32 cellular contexts compared by ENCODE assay signal in the genomic region with DNA sequence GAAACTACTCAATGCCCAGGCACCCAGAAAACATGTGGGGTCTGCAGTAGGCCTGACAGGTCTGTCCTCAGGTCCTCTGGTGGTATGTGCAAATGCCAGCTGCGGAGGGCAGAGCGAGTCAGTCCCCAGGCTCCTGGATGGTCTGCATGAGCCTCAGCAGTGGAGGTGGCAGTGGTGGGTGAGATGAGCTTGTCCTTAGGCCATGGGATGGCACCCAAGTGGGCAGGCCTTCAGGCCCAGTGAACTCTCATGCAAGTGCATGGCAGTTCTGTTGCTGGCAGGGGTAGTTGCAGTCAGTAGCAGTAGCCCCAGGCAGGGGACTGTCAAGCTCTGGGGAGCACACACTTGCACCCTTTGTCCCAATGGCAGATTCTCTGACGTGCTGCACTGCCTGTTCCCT.
"Had no signal": no experiment of that assay in that cellular context is flagged by ENCODE, and none has a peak within 500 bp of the region (broad histone marks: within the 10 kb centered on the region; RNA-seq: fewer than 3 reads in every experiment).

No MANE protein-coding gene starts in this region.

- H3K4me3 ChIP-seq: body of pancreas, cardiac muscle cell, coronary artery, dorsolateral prefrontal cortex, esophagus muscularis mucosa, gastrocnemius medialis, heart left ventricle had no signal

- H3K36me3 Mint-ChIP-seq: activated CD4-positive, alpha-beta memory T cell treated with anti-CD3 and anti-CD28 coated beads for 36 hours; activated CD8-positive, alpha-beta memory T cell treated with anti-CD3 and anti-CD28 coated beads, Interleukin-2, amount 10 ng/mL, durations not matched to agents 7 days and 5 days; activated naive CD4-positive, alpha-beta T cell treated with anti-CD3 and anti-CD28 coated beads, Interleukin-2, amount 50 U/mL, for 24 hours; activated naive CD8-positive, alpha-beta T cell treated with anti-CD3 and anti-CD28 coated beads for 36 hours had no signal

- H3K9me3 ChIP-seq: body of pancreas, gastrocnemius medialis had no signal

- H3K27ac Mint-ChIP-seq: activated CD4-positive, alpha-beta memory T cell treated with anti-CD3 and anti-CD28 coated beads for 36 hours; activated CD4-positive, alpha-beta T cell treated with anti-CD3 and anti-CD28 coated beads for 36 hours; activated CD4-positive, alpha-beta T cell treated with anti-CD3 and anti-CD28 coated beads, Interleukin-2, amount 10 ng/mL, durations not matched to agents 24 days and 14 days; activated CD8-positive, alpha-beta memory T cell treated with anti-CD3 and anti-CD28 coated beads, Interleukin-2, amount 10 ng/mL, durations not matched to agents 7 days and 5 days; activated CD8-positive, alpha-beta T cell treated with anti-CD3 and anti-CD28 coated beads, Interleukin-2, amount 10 ng/mL, durations not matched to agents 7 days and 5 days; activated naive CD4-positive, alpha-beta T cell treated with anti-CD3 and anti-CD28 coated beads for 36 hours; activated naive CD4-positive, alpha-beta T cell treated with anti-CD3 and anti-CD28 coated beads, Interleukin-2, amount 50 U/mL, for 24 hours; activated naive CD8-positive, alpha-beta T cell treated with anti-CD3 and anti-CD28 coated beads for 36 hours; activated naive CD8-positive, alpha-beta T cell treated with anti-CD3 and anti-CD28 coated beads, Interleukin-2, amount 50 U/mL, for 24 hours; activated T-helper 1 cell treated with anti-CD3 and anti-CD28 coated beads, Interleukin-12 subunit alpha, Interleukin-12 subunit beta, Interleukin-2, Interleukin-4 antibody, amounts not matched to agents 30 ng/mL and 10 ng/mL and 1 ng/mL, durations not matched to agents 14 hours and 24 hours and 36 hours; activated T-helper 2 cell treated with anti-CD3 and anti-CD28 coated beads, Interferon-gamma antibody, Interleukin-2, Interleukin-4, amounts not matched to agents 10 μg/mL and 5 μg/mL and 100 μg/mL, durations not matched to agents 14 hours and 24 hours and 36 hours; dendritic cell treated with granulocyte-macrophage colony-stimulating factor and Interleukin-4, amounts not matched to agents 40 ng/mL and 50 ng/mL, for 4 days; endodermal cell had no signal

- DNase-seq: activated CD4-positive, alpha-beta memory T cell treated with anti-CD3 and anti-CD28 coated beads for 36 hours; activated CD4-positive, alpha-beta T cell treated with anti-CD3 and anti-CD28 coated beads for 36 hours; activated CD4-positive, alpha-beta T cell treated with anti-CD3 and anti-CD28 coated beads, Interleukin-2, amount 10 ng/mL, durations not matched to agents 24 days and 14 days; activated CD4-positive, CD25-positive, alpha-beta regulatory T cell; activated CD4-positive, CD25-positive, alpha-beta regulatory T cell treated with anti-CD3 and anti-CD28 coated beads, Interleukin-2, amount 50 U/mL, for 72 hours; activated CD8-positive, alpha-beta memory T cell treated with anti-CD3 and anti-CD28 coated beads, Interleukin-2, amount 10 ng/mL, durations not matched to agents 7 days and 5 days; activated CD8-positive, alpha-beta memory T cell treated with anti-CD3 and anti-CD28 coated beads, Interleukin-2, amount 50 U/mL, for 4 hours; activated CD8-positive, alpha-beta T cell treated with anti-CD3 and anti-CD28 coated beads, Interleukin-2, amount 10 ng/mL, durations not matched to agents 7 days and 5 days; activated effector memory CD4-positive, alpha-beta T cell treated with anti-CD3 and anti-CD28 coated beads, Interleukin-2, amount 50 U/mL, for 16 hours; activated naive CD4-positive, alpha-beta T cell treated with anti-CD3 and anti-CD28 coated beads for 36 hours; activated naive CD8-positive, alpha-beta T cell treated with anti-CD3 and anti-CD28 coated beads for 36 hours; activated naive CD8-positive, alpha-beta T cell treated with anti-CD3 and anti-CD28 coated beads, Interleukin-2, amount 50 U/mL, for 24 hours; activated T-cell treated with anti-CD3 and anti-CD28 coated beads, Interleukin-2, amount 50 U/mL, for 1 hour; activated T-cell treated with anti-CD3 and anti-CD28 coated beads, Interleukin-2, amount 50 U/mL, for 48 hours; body of pancreas; central memory CD4-positive, alpha-beta T cell; cerebellar nuclear complex; dorsolateral prefrontal cortex; effector memory CD4-positive, alpha-beta T cell; endodermal cell; foreskin keratinocyte; gastrocnemius medialis; glutamatergic neuron; heart left ventricle; T-helper 2 cell had no signal

- H3K4me1 ChIP-seq: body of pancreas, esophagus muscularis mucosa, foreskin keratinocyte, gastrocnemius medialis, heart left ventricle had no signal

- H3K9me3 Mint-ChIP-seq: activated T-helper 1 cell treated with anti-CD3 and anti-CD28 coated beads, Interleukin-12 subunit alpha, Interleukin-12 subunit beta, Interleukin-2, Interleukin-4 antibody, amounts not matched to agents 30 ng/mL and 10 ng/mL and 1 ng/mL, durations not matched to agents 14 hours and 24 hours and 36 hours had no signal

- H3K27me3 Mint-ChIP-seq: activated CD4-positive, alpha-beta memory T cell treated with anti-CD3 and anti-CD28 coated beads for 36 hours; activated CD4-positive, alpha-beta T cell treated with anti-CD3 and anti-CD28 coated beads for 36 hours; activated CD4-positive, alpha-beta T cell treated with anti-CD3 and anti-CD28 coated beads, Interleukin-2, amount 10 ng/mL, durations not matched to agents 24 days and 14 days; activated CD8-positive, alpha-beta memory T cell treated with anti-CD3 and anti-CD28 coated beads, Interleukin-2, amount 10 ng/mL, durations not matched to agents 7 days and 5 days; activated naive CD4-positive, alpha-beta T cell treated with anti-CD3 and anti-CD28 coated beads, Interleukin-2, amount 50 U/mL, for 24 hours; activated naive CD8-positive, alpha-beta T cell treated with anti-CD3 and anti-CD28 coated beads for 36 hours; activated naive CD8-positive, alpha-beta T cell treated with anti-CD3 and anti-CD28 coated beads, Interleukin-2, amount 50 U/mL, for 24 hours; dendritic cell treated with granulocyte-macrophage colony-stimulating factor and Interleukin-4, amounts not matched to agents 40 ng/mL and 50 ng/mL, for 4 days had no signal

- H3K4me1 Mint-ChIP-seq: activated CD4-positive, alpha-beta T cell treated with anti-CD3 and anti-CD28 coated beads for 36 hours; activated CD4-positive, alpha-beta T cell treated with anti-CD3 and anti-CD28 coated beads, Interleukin-2, amount 10 ng/mL, durations not matched to agents 24 days and 14 days; activated CD8-positive, alpha-beta memory T cell treated with anti-CD3 and anti-CD28 coated beads, Interleukin-2, amount 10 ng/mL, durations not matched to agents 7 days and 5 days; activated naive CD4-positive, alpha-beta T cell treated with anti-CD3 and anti-CD28 coated beads, Interleukin-2, amount 50 U/mL, for 24 hours; activated naive CD8-positive, alpha-beta T cell treated with anti-CD3 and anti-CD28 coated beads for 36 hours; activated naive CD8-positive, alpha-beta T cell treated with anti-CD3 and anti-CD28 coated beads, Interleukin-2, amount 50 U/mL, for 24 hours; endodermal cell had no signal

- ATAC-seq: activated CD4-positive, alpha-beta T cell treated with anti-CD3 and anti-CD28 coated beads for 36 hours; activated CD8-positive, alpha-beta memory T cell treated with anti-CD3 and anti-CD28 coated beads, Interleukin-2, amount 10 ng/mL, durations not matched to agents 7 days and 5 days; activated CD8-positive, alpha-beta T cell treated with anti-CD3 and anti-CD28 coated beads, Interleukin-2, amount 10 ng/mL, durations not matched to agents 7 days and 5 days; activated naive CD8-positive, alpha-beta T cell treated with anti-CD3 and anti-CD28 coated beads, Interleukin-2, amount 50 U/mL, for 24 hours; body of pancreas; foreskin keratinocyte; gastrocnemius medialis had no signal

- H3K36me3 ChIP-seq: cardiac muscle cell, esophagus muscularis mucosa, gastrocnemius medialis, heart left ventricle had no signal

- H3K27ac ChIP-seq: body of pancreas, cardiac muscle cell, coronary artery, dorsolateral prefrontal cortex, esophagus muscularis mucosa, foreskin keratinocyte, gastrocnemius medialis, heart left ventricle had no signal

- H3K4me3 Mint-ChIP-seq: activated CD4-positive, alpha-beta memory T cell treated with anti-CD3 and anti-CD28 coated beads for 36 hours; activated CD4-positive, alpha-beta T cell treated with anti-CD3 and anti-CD28 coated beads for 36 hours; activated CD4-positive, alpha-beta T cell treated with anti-CD3 and anti-CD28 coated beads, Interleukin-2, amount 10 ng/mL, durations not matched to agents 24 days and 14 days; activated CD8-positive, alpha-beta memory T cell treated with anti-CD3 and anti-CD28 coated beads, Interleukin-2, amount 10 ng/mL, durations not matched to agents 7 days and 5 days; activated CD8-positive, alpha-beta T cell treated with anti-CD3 and anti-CD28 coated beads, Interleukin-2, amount 10 ng/mL, durations not matched to agents 7 days and 5 days; activated naive CD4-positive, alpha-beta T cell treated with anti-CD3 and anti-CD28 coated beads for 36 hours; activated naive CD4-positive, alpha-beta T cell treated with anti-CD3 and anti-CD28 coated beads, Interleukin-2, amount 50 U/mL, for 24 hours; activated naive CD8-positive, alpha-beta T cell treated with anti-CD3 and anti-CD28 coated beads for 36 hours; activated naive CD8-positive, alpha-beta T cell treated with anti-CD3 and anti-CD28 coated beads, Interleukin-2, amount 50 U/mL, for 24 hours; activated T-helper 1 cell treated with anti-CD3 and anti-CD28 coated beads, Interleukin-12 subunit alpha, Interleukin-12 subunit beta, Interleukin-2, Interleukin-4 antibody, amounts not matched to agents 30 ng/mL and 10 ng/mL and 1 ng/mL, durations not matched to agents 14 hours and 24 hours and 36 hours; dendritic cell treated with granulocyte-macrophage colony-stimulating factor and Interleukin-4, amounts not matched to agents 40 ng/mL and 50 ng/mL, for 4 days; endodermal cell had no signal

- H3K27me3 ChIP-seq: body of pancreas, cardiac muscle cell, dorsolateral prefrontal cortex, esophagus muscularis mucosa, foreskin keratinocyte, gastrocnemius medialis, heart left ventricle had no signal
